In the genomic region with DNA sequence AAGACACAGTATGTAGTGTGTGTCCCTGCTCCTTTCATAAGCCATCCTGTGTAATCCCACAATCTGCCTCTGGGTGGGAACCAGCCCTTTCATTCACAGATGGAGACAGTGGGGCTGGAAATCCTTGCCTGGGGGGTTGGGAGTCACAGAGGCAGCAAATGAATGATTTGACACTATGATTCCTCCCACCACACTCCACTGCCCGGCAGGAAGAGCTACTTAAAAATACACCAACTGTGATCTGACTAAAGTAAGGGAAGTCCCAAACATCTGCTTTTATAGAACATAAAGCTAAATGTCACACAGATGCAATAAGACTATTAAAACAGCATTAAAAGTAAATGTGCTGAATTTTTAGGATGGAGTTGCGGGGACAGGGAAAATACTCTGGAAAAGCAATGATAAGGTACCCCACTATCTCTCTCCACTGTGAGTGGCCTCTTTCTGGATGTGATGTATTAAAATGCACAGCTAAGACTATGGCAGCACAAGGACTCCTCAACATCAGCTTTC, we compare ENCODE assay signal across 9 cellular contexts. TPM values are rescaled to one million over a fixed set of nuclear protein-coding genes. Genes with fewer than 3 reads are reported as not detected.
DNase-seq lines count a peak whose midpoint lies in the region; ATAC-seq and TF ChIP-seq lines count a peak whose summit lies in the region.
"Had no signal": no experiment of that assay in that cellular context is flagged by ENCODE, and none has a peak within 500 bp of the region (broad histone marks: within the 10 kb centered on the region; RNA-seq: fewer than 3 reads in every experiment).

No MANE protein-coding gene starts in this region.

- peaks cover 9% of the 10 kb centered on the region; the same call in 1 of the 2 replicates for H3K36me3 ChIP-seq in BJ (ENCODE audit: control insufficient read depth, insufficient read depth, low read length)
- H3K36me3 ChIP-seq in iPS-20b (ENCODE audit: insufficient read depth, low read depth, low read length), result peaks cover 44% of the 10 kb centered on the region
- peaks cover 0 to 8% of the 10 kb centered on the region in 2 donors for H3K36me3 ChIP-seq in aorta (ENCODE audit: control insufficient read depth in 1 of 2, insufficient read depth in 2 of 2, low read length in 1 of 2)

- no peak for DNase-seq in BJ (ENCODE audit: low read depth)
- peak; percentile 37 for DNase-seq in GM20000 (ENCODE audit: low spot score)
- no peak for DNase-seq in aorta
- no peak for DNase-seq in NCI-H1417 treated with DMSO at 0.1 percent for 48 hours (lab: John Stamatoyannopoulos, UW)
- no peak for DNase-seq in activated CD4-positive, alpha-beta T cell treated with anti-CD3 and anti-CD28 coated beads, Interleukin-2, amount 50 U/mL, for 48 hours

- H3K27me3 ChIP-seq in BJ (ENCODE audit: control insufficient read depth, insufficient read depth, low read length), result no peaks in the 10 kb centered on the region
- no peaks in the 10 kb centered on the region for H3K27me3 ChIP-seq in iPS-20b (ENCODE audit: insufficient read depth, low read length)
- no peaks in the 10 kb centered on the region for H3K27me3 ChIP-seq in aorta (ENCODE audit: control insufficient read depth in 1 of 2, insufficient read depth in 2 of 2, low read length in 1 of 2)

- peaks cover 26% of the 10 kb centered on the region for H3K4me1 ChIP-seq in iPS-20b (ENCODE audit: insufficient read depth, low read length)
- H3K4me1 ChIP-seq in aorta (ENCODE audit: control insufficient read depth in 1 of 2, insufficient read depth in 2 of 2, low read length in 2 of 2), result peaks cover 0 to 3% of the 10 kb centered on the region in 2 donors

- peak overlapping the region; percentile 89 for H3K27ac ChIP-seq in VCaP
- H3K27ac ChIP-seq in iPS-20b (ENCODE audit: low read length), result peak overlapping the region; percentile 78
- no peak overlapping the region for H3K27ac ChIP-seq in aorta (ENCODE audit: low read depth in 1 of 2, low read length in 2 of 2)

- peak; percentile 34 for TF ChIP-seq CTCF in BJ (IDR thresholded peaks at IDR 0.05; ENCODE audit: insufficient read depth, low read depth, low read length)
- no peak for TF ChIP-seq CTCF in GM20000 (IDR thresholded peaks at IDR 0.05; ENCODE audit: extremely low read depth, missing control alignments)
- TF ChIP-seq CTCF in VCaP (conservative IDR thresholded peaks at IDR 0.05), result peak; percentile 47; the same call in 1 of the 2 replicates

- intact Hi-C loops in aorta (cut with DNase I), result no loop called here

- WGBS in aorta, 2 donors, result 54 to 55% methylated on average over 2 of the region's 2 CpGs

- peak overlapping the region; percentile 78; the same call in 1 of the 2 replicates for H3K9ac ChIP-seq in iPS-20b (ENCODE audit: low read depth, low read length)

- POLR2A ChIA-PET in BJ (lab: Charles Lee), result no interaction called here

- no peak overlapping the region for H3K4me3 ChIP-seq in BJ (ENCODE audit: low read depth, low read length)
- peak overlapping the region; percentile 88; the same call in 1 of the 2 replicates for H3K4me3 ChIP-seq in iPS-20b (ENCODE audit: low read length)
- no peak overlapping the region for H3K4me3 ChIP-seq in aorta (ENCODE audit: low read length in 2 of 2)
- H3K4me3 ChIP-seq: skin epidermis had no signal

- no peaks in the 10 kb centered on the region for H3K9me3 ChIP-seq in iPS-20b (ENCODE audit: insufficient read depth, low read depth, low read length)
- H3K9me3 ChIP-seq in aorta (ENCODE audit: control insufficient read depth, low read length), result no peaks in the 10 kb centered on the region

- CTCF ChIA-PET in BJ (lab: Yijun Ruan, JAX), result interaction anchor here (0.7 to 1.3 kb wide), 3 partner anchors 11 to 280 kb away, joined by 3 to 6 read pairs (median 5); no protein-coding TSS in a partner anchor

- ATAC-seq in GM18517 (IDR thresholded peaks at IDR 0.05; ENCODE audit: unreplicated experiment) (no peak), aorta (ENCODE audit: low FRiP score) (no peak)

RNA-seq across cellular contexts. Expression of a gene that starts 4.3 kb away (rescaled TPM):
- polyA plus RNA-seq in BJ (2011; rRNA removed) (58.3 and 58.7 TPM in 2 replicates), aorta (10 to 100 TPM; 11.9 to 16.4 TPM)
- polyA minus RNA-seq in BJ (2011; rRNA and poly(A)+ RNA removed), result 40.0 and 58.1 TPM in 2 replicates
- total RNA-seq in aorta, result 10 to 100 TPM; 38.4 to 50.0 TPM

Comparison
In these comparisons a context has a peak if more than half of its experiments do, and no peak if none do; other contexts are left out.
1. H3K27ac ChIP-seq: peak in VCaP (single experiment) and iPS-20b (single experiment); none in aorta (0 of 2).